In genomic region chr20:38926142-38926933, GRCh38 we compare ENCODE assay signal across 1 cellular context.
TF ChIP-seq lines count a peak whose summit lies in the region.

FAM83D (plus strand) TSS chr20:38926417; CDS start chr20:38926443, 26 bp downstream.

TF ChIP-seq in HepG2, 621 proteins besides CTCF, POLR2A, EP300 and RAD21 (continued from another document and continues in another):
- peak; percentile 75 for TF ChIP-seq ZNF768 (CRISPR knock-in tag; IDR thresholded peaks at IDR 0.05)
- no peak for TF ChIP-seq NFRKB (IDR thresholded peaks at IDR 0.05)
- TF ChIP-seq MED13 (CRISPR knock-in tag; IDR thresholded peaks at IDR 0.05), result peak; percentile 93
- peak; percentile 99 for TF ChIP-seq ZNF430 (CRISPR knock-in tag; IDR thresholded peaks at IDR 0.05)
- TF ChIP-seq, protein P1, sequence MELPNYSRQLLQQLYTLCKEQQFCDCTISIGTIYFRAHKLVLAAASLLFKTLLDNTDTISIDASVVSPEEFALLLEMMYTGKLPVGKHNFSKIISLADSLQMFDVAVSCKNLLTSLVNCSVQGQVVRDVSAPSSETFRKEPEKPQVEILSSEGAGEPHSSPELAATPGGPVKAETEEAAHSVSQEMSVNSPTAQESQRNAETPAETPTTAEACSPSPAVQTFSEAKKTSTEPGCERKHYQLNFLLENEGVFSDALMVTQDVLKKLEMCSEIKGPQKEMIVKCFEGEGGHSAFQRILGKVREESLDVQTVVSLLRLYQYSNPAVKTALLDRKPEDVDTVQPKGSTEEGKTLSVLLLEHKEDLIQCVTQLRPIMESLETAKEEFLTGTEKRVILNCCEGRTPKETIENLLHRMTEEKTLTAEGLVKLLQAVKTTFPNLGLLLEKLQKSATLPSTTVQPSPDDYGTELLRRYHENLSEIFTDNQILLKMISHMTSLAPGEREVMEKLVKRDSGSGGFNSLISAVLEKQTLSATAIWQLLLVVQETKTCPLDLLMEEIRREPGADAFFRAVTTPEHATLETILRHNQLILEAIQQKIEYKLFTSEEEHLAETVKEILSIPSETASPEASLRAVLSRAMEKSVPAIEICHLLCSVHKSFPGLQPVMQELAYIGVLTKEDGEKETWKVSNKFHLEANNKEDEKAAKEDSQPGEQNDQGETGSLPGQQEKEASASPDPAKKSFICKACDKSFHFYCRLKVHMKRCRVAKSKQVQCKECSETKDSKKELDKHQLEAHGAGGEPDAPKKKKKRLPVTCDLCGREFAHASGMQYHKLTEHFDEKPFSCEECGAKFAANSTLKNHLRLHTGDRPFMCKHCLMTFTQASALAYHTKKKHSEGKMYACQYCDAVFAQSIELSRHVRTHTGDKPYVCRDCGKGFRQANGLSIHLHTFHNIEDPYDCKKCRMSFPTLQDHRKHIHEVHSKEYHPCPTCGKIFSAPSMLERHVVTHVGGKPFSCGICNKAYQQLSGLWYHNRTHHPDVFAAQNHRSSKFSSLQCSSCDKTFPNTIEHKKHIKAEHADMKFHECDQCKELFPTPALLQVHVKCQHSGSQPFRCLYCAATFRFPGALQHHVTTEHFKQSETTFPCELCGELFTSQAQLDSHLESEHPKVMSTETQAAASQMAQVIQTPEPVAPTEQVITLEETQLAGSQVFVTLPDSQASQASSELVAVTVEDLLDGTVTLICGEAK (IDR thresholded peaks at IDR 0.05), result no peak
- TF ChIP-seq, protein P1 (CRISPR knock-in tag; IDR thresholded peaks at IDR 0.05), result peak; percentile 82
- TF ChIP-seq, protein P2, sequence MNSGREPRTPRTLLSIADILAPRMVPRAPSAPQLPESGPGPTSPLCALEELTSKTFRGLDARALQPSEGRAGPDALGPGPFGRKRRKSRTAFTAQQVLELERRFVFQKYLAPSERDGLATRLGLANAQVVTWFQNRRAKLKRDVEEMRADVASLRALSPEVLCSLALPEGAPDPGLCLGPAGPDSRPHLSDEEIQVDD (CRISPR knock-in tag; IDR thresholded peaks at IDR 0.05; ENCODE audit: borderline replicate concordance), result no peak; the same call in 1 of the 2 replicates
- TF ChIP-seq, protein P3, sequence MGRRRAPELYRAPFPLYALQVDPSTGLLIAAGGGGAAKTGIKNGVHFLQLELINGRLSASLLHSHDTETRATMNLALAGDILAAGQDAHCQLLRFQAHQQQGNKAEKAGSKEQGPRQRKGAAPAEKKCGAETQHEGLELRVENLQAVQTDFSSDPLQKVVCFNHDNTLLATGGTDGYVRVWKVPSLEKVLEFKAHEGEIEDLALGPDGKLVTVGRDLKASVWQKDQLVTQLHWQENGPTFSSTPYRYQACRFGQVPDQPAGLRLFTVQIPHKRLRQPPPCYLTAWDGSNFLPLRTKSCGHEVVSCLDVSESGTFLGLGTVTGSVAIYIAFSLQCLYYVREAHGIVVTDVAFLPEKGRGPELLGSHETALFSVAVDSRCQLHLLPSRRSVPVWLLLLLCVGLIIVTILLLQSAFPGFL (CRISPR knock-in tag; IDR thresholded peaks at IDR 0.05), result peak; percentile 95; the same call in 1 of the 2 replicates
- no peak for TF ChIP-seq PLSCR1 (CRISPR knock-in tag; IDR thresholded peaks at IDR 0.05; ENCODE audit: borderline replicate concordance)
- peak; percentile 87; the same call in 1 of the 2 replicates for TF ChIP-seq MTF1 (CRISPR knock-in tag; IDR thresholded peaks at IDR 0.05)
- TF ChIP-seq NR2F1 (CRISPR knock-in tag; IDR thresholded peaks at IDR 0.05), result no peak
- 0 out of 2 replicates have a peak, but pooled peaks have one; percentile 60 for TF ChIP-seq ZFP1 (CRISPR knock-in tag; IDR thresholded peaks at IDR 0.05)
- peak; percentile 98 for TF ChIP-seq TGIF2 (CRISPR knock-in tag; IDR thresholded peaks at IDR 0.05)
- peak; percentile 84 for TF ChIP-seq FOXK1 (CRISPR knock-in tag; IDR thresholded peaks at IDR 0.05; ENCODE audit: borderline replicate concordance, low read depth)
- no peak for TF ChIP-seq HNRNPH1 (optimal IDR thresholded peaks at IDR 0.05; ENCODE audit: low read depth, low read length)
- TF ChIP-seq ZBTB4 (CRISPR knock-in tag; IDR thresholded peaks at IDR 0.05; ENCODE audit: borderline replicate concordance), result peak; percentile 76
- peak; percentile 69; the same call in 1 of the 2 replicates for TF ChIP-seq ZNF292 (CRISPR knock-in tag; IDR thresholded peaks at IDR 0.05; ENCODE audit: borderline replicate concordance, low read depth)
- TF ChIP-seq BRD4 (CRISPR knock-in tag; IDR thresholded peaks at IDR 0.05), result 0 out of 2 replicates have a peak, but pooled peaks have one; percentile 92
- peak; percentile 84; the same call in 1 of the 2 replicates for TF ChIP-seq DZIP1 (CRISPR knock-in tag; IDR thresholded peaks at IDR 0.05)
- peak; percentile 85 for TF ChIP-seq RXRB (CRISPR knock-in tag; IDR thresholded peaks at IDR 0.05; ENCODE audit: borderline replicate concordance)
- peak; percentile 94; the same call in 1 of the 2 replicates for TF ChIP-seq ZNF614 (CRISPR knock-in tag; IDR thresholded peaks at IDR 0.05; ENCODE audit: borderline replicate concordance)
- peak; percentile 99 for TF ChIP-seq ZNF777 (CRISPR knock-in tag; IDR thresholded peaks at IDR 0.05)
- peak; percentile 98 for TF ChIP-seq ZNF749 (CRISPR knock-in tag; IDR thresholded peaks at IDR 0.05; ENCODE audit: borderline replicate concordance)
- no peak for TF ChIP-seq HOXA9 (CRISPR knock-in tag; IDR thresholded peaks at IDR 0.05; ENCODE audit: borderline replicate concordance)
- TF ChIP-seq THAP11 (CRISPR knock-in tag; IDR thresholded peaks at IDR 0.05), result peak; percentile 76
- TF ChIP-seq KAT8 (CRISPR knock-in tag; IDR thresholded peaks at IDR 0.05), result peak; percentile 90
- peak; percentile 100 for TF ChIP-seq SMYD3 (CRISPR knock-in tag; IDR thresholded peaks at IDR 0.05)
- TF ChIP-seq ETV6 (CRISPR knock-in tag; conservative IDR thresholded peaks at IDR 0.05), result peak; percentile 46; the same call in 1 of the 2 replicates
- TF ChIP-seq, protein P4, sequence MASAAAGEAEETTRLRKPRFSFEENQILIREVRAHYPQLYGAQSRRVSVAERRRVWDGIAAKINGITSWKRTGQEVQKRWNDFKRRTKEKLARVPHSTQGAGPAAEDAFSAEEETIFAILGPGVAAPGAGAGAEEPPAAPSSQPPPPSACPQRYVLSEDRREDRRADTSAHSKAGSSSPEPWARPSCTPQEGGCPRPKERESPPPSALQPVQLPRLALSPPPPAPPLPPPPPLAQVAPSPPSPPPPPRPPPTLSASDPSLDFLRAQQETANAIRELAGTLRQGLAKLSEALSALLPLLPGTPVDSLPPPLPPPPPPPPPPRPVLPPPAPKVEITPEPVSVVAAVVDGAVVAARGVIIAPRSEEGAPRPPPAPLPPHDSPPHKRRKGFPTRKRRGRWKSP (CRISPR knock-in tag; IDR thresholded peaks at IDR 0.05), result peak; percentile 97
- TF ChIP-seq, protein P5, sequence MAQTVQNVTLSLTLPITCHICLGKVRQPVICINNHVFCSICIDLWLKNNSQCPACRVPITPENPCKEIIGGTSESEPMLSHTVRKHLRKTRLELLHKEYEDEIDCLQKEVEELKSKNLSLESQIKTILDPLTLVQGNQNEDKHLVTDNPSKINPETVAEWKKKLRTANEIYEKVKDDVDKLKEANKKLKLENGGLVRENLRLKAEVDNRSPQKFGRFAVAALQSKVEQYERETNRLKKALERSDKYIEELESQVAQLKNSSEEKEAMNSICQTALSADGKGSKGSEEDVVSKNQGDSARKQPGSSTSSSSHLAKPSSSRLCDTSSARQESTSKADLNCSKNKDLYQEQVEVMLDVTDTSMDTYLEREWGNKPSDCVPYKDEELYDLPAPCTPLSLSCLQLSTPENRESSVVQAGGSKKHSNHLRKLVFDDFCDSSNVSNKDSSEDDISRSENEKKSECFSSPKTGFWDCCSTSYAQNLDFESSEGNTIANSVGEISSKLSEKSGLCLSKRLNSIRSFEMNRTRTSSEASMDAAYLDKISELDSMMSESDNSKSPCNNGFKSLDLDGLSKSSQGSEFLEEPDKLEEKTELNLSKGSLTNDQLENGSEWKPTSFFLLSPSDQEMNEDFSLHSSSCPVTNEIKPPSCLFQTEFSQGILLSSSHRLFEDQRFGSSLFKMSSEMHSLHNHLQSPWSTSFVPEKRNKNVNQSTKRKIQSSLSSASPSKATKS (CRISPR knock-in tag; IDR thresholded peaks at IDR 0.05), result no peak
- 0 out of 2 replicates have a peak, but pooled peaks have one; percentile 20 for TF ChIP-seq CREM (IDR thresholded peaks at IDR 0.05)
- TF ChIP-seq CREM (CRISPR knock-in tag; IDR thresholded peaks at IDR 0.05), result no peak
- peak; percentile 74; the same call in 1 of the 2 replicates for TF ChIP-seq YEATS2 (CRISPR knock-in tag; IDR thresholded peaks at IDR 0.05; ENCODE audit: borderline replicate concordance)
- TF ChIP-seq YY1 (IDR thresholded peaks at IDR 0.05; ENCODE audit: insufficient read depth, insufficient replicate concordance, low read depth, low read length), result peak; percentile 88
- TF ChIP-seq KMT2B (CRISPR knock-in tag; IDR thresholded peaks at IDR 0.05), result peak; percentile 85
- 0 out of 2 replicates have a peak, but pooled peaks have one; percentile 14 for TF ChIP-seq HMG20B (CRISPR knock-in tag; conservative IDR thresholded peaks at IDR 0.05)
- peak in 1 of 2 experiments; percentile 14; a peak in 1 of 4 replicates for TF ChIP-seq MAFK (conservative IDR thresholded peaks at IDR 0.05 in 1 of 2, IDR thresholded peaks at IDR 0.05 in 1 of 2; ENCODE audit: low read length in 2 of 2)
- TF ChIP-seq DRAP1 (CRISPR knock-in tag; IDR thresholded peaks at IDR 0.05), result peak; percentile 100
- TF ChIP-seq HNRNPUL1 (IDR thresholded peaks at IDR 0.05; ENCODE audit: low read depth, low read length), result peak; percentile 77
- peak; percentile 97 for TF ChIP-seq ZNF589 (CRISPR knock-in tag; conservative IDR thresholded peaks at IDR 0.05)
